Comparison of ENCODE assay signal across 25 cellular contexts in genomic region chr5:156532921-156533320, GRCh38.
"Had no signal": no experiment of that assay in that cellular context is flagged by ENCODE, and none has a peak within 500 bp of the region (broad histone marks: within the 10 kb centered on the region; RNA-seq: fewer than 3 reads in every experiment).

No MANE protein-coding gene starts in this region.

- ATAC-seq: activated CD4-positive, alpha-beta T cell treated with anti-CD3 and anti-CD28 coated beads for 36 hours; activated T-helper 17 cell treated with anti-CD3 and anti-CD28 coated beads, Interleukin-2, amount 50 U/mL, for 72 hours had no signal

- H3K4me1 ChIP-seq: Peyer's patch had no signal

- H3K4me3 ChIP-seq: MG63, Peyer's patch, SJCRH30 had no signal

- H3K36me3 ChIP-seq: brain microvascular endothelial cell, MG63, Peyer's patch, SJCRH30, WERI-Rb-1 had no signal

- H3K27me3 ChIP-seq: brain microvascular endothelial cell, MG63, Peyer's patch, SJCRH30 had no signal

- H3K27ac ChIP-seq: brain microvascular endothelial cell, Peyer's patch, RWPE1, SJCRH30, WERI-Rb-1 had no signal

- H3K9ac ChIP-seq: SK-N-SH had no signal

- H3K4me2 ChIP-seq: SK-N-SH had no signal

- DNase-seq: activated CD4-positive, alpha-beta memory T cell treated with anti-CD3 and anti-CD28 coated beads, Interleukin-2, amount 10 ng/mL, durations not matched to agents 7 days and 5 days; activated CD4-positive, alpha-beta T cell treated with anti-CD3 and anti-CD28 coated beads for 36 hours; activated CD4-positive, alpha-beta T cell treated with anti-CD3 and anti-CD28 coated beads, Interleukin-2, amount 50 U/mL, for 1 hour; activated gamma-delta T cell; activated naive CD4-positive, alpha-beta T cell treated with anti-CD3 and anti-CD28 coated beads for 36 hours; activated T-cell treated with anti-CD3 and anti-CD28 coated beads for 4 hours; activated T-cell treated with anti-CD3 and anti-CD28 coated beads, Interleukin-2, amount 50 U/mL, for 48 hours; amygdala; brain microvascular endothelial cell; cerebellar nuclear complex; MG63; NCI-H1105; NCI-H1436; NCI-H1694 treated with DMSO at 0.1 percent for 48 hours; NCI-H2029 treated with DMSO at 0.1 percent for 48 hours; NCI-H510A treated with DMSO at 0.1 percent for 48 hours; NCI-H69; Peyer's patch; Right ventricle myocardium superior; SJCRH30; SK-N-SH; T-helper 1 cell; WERI-Rb-1 had no signal

- H3K9me2 ChIP-seq: SK-N-SH had no signal

- H3K9me3 ChIP-seq: MG63, Peyer's patch, SJCRH30, SK-N-SH had no signal
